8 cellular contexts compared by ENCODE assay signal in genomic region chr1:95043141-95043980, GRCh38. TPM values are rescaled to one million over a fixed set of nuclear protein-coding genes. Genes with fewer than 3 reads are reported as not detected.
DNase-seq lines count a peak whose midpoint lies in the region; ATAC-seq, FAIRE-seq and TF ChIP-seq lines count a peak whose summit lies in the region.

No MANE protein-coding gene starts in this region.

- TF ChIP-seq CTCF in SU-DHL-6 (IDR thresholded peaks at IDR 0.05; ENCODE audit: insufficient read depth, low read length, poor library complexity, severe bottlenecking): peak; percentile 99
- TF ChIP-seq CTCF in vagina (IDR thresholded peaks at IDR 0.05): peak; percentile 91 to 100 (median 91)

- intact Hi-C loops in left cardiac atrium (cut with DNase I) (loop anchor here (5.0 kb wide), 2 partner anchors 116 to 191 kb away; partner anchors contain the start of gene CNN3 (in 1 of the 2)), vagina (cut with DNase I) (loop anchor here (2.0 kb wide), 1 partner anchor 189 kb away; no protein-coding TSS in a partner anchor)

- peak; percentile 47 for DNase-seq in GM12891 (ENCODE audit: insufficient read length, low spot score)
- peak; percentile 63 to 86 (median 82) for DNase-seq in NCI-H1417 (lab: John Stamatoyannopoulos, UW)
- DNase-seq in adipocyte (ENCODE audit: low read depth): peak; percentile 94
- DNase-seq in left cardiac atrium: peak; percentile 78
- peak; percentile 61 for DNase-seq in pulmonary artery endothelial cell (ENCODE audit: low read depth, low spot score)
- DNase-seq in vagina (ENCODE audit: extremely low spot score in 2 of 2): peak in 1 of 2 donors; percentile 91

- H3K9me3 ChIP-seq in SU-DHL-6 (ENCODE audit: insufficient read depth, low read length): no peaks in the 10 kb centered on the region
- H3K9me3 ChIP-seq in adipocyte (ENCODE audit: control insufficient read depth, low read length): no peaks in the 10 kb centered on the region
- no peaks in the 10 kb centered on the region for H3K9me3 ChIP-seq in vagina

- FAIRE-seq in GM12891 (lab: Jason Lieb, UNC): peak; percentile 90

- peaks cover 28% of the 10 kb centered on the region for H3K4me1 ChIP-seq in adipocyte (ENCODE audit: control insufficient read depth, insufficient read depth, low read length)
- H3K4me1 ChIP-seq in vagina: peaks cover 15% of the 10 kb centered on the region

- H3K9ac ChIP-seq in SU-DHL-6 (ENCODE audit: low read length) (no peak overlapping the region), adipocyte (ENCODE audit: low read length) (peak overlapping the region; percentile 77)

- H3K79me2 ChIP-seq in SU-DHL-6 (ENCODE audit: insufficient read depth, low read length): no peaks in the 10 kb centered on the region

- H3K27me3 ChIP-seq in SU-DHL-6 (ENCODE audit: low read length): no peaks in the 10 kb centered on the region
- H3K27me3 ChIP-seq in adipocyte (replicated peaks; ENCODE audit: control insufficient read depth, insufficient read depth, low read length): no peaks in the 10 kb centered on the region
- H3K27me3 ChIP-seq in vagina: no peaks in the 10 kb centered on the region

- ATAC-seq in HG02798 (IDR thresholded peaks at IDR 0.05; ENCODE audit: poor library complexity, unreplicated experiment) (peak; percentile 96), left cardiac atrium (peak; percentile 84 to 89)

- no peaks in the 10 kb centered on the region for H3K9me2 ChIP-seq in SU-DHL-6 (replicated peaks; ENCODE audit: insufficient read depth, low read length)

- no peak for TF ChIP-seq POLR2A in GM12891 (IDR thresholded peaks at IDR 0.05; ENCODE audit: low read depth, low read length)
- TF ChIP-seq POLR2A in vagina (IDR thresholded peaks at IDR 0.05): no peak

- H3K4me3 ChIP-seq in SU-DHL-6 (ENCODE audit: insufficient read depth, low read length, poor library complexity, severe bottlenecking) (no peak overlapping the region), adipocyte (ENCODE audit: low read length) (peak overlapping the region; percentile 75), vagina (no peak overlapping the region)

- H3K27ac ChIP-seq in SU-DHL-6 (ENCODE audit: low read depth, low read length): no peak overlapping the region
- H3K27ac ChIP-seq in vagina: peak overlapping the region; percentile 77

- H3K4me2 ChIP-seq in SU-DHL-6 (ENCODE audit: low read depth, low read length, poor library complexity, severe bottlenecking): no peak overlapping the region

- H3F3A ChIP-seq in SU-DHL-6 (ENCODE audit: insufficient read depth): no peaks in the 10 kb centered on the region

- no peaks in the 10 kb centered on the region for H4K20me1 ChIP-seq in SU-DHL-6 (ENCODE audit: low read depth, low read length)

- H2AFZ ChIP-seq in SU-DHL-6 (ENCODE audit: low read depth, low read length, severe bottlenecking): no peak overlapping the region

- H3K36me3 ChIP-seq in SU-DHL-6 (ENCODE audit: low read length) (no peaks in the 10 kb centered on the region), adipocyte (ENCODE audit: control insufficient read depth, insufficient read depth, low read length, severe bottlenecking) (no peaks in the 10 kb centered on the region), vagina (no peaks in the 10 kb centered on the region)

TF ChIP-seq in GM12891, 5 proteins besides CTCF, POLR2A, EP300 and RAD21:
- TF ChIP-seq TAF1 (IDR thresholded peaks at IDR 0.05; ENCODE audit: low read depth, low read length): no peak
- TF ChIP-seq SPI1 (IDR thresholded peaks at IDR 0.05; ENCODE audit: low read depth, low read length): no peak
- no peak for TF ChIP-seq POLR2AphosphoS5 (IDR thresholded peaks at IDR 0.05; ENCODE audit: low read depth, low read length)
- no peak for TF ChIP-seq PAX5 (IDR thresholded peaks at IDR 0.05; ENCODE audit: insufficient read depth, low read length, severe bottlenecking)
- TF ChIP-seq POU2F2 (IDR thresholded peaks at IDR 0.05; ENCODE audit: low read depth, low read length): no peak
TF ChIP-seq in GM12891: peak in this region for 0.

RNA-seq across cellular contexts. Expression of gene ALG14, which starts 29.4 kb away (rescaled TPM):
- 3.8 TPM for polyA plus RNA-seq in GM12891 (2012; ENCODE audit: low read depth, missing spikeins)
- 1 to 10 TPM; 2.5 to 4.3 TPM for total RNA-seq in left cardiac atrium
- total RNA-seq in pulmonary artery endothelial cell: 2.8 and 3.4 TPM in 2 replicates
- 0.74 TPM for total RNA-seq in vagina
